In the genomic region with DNA sequence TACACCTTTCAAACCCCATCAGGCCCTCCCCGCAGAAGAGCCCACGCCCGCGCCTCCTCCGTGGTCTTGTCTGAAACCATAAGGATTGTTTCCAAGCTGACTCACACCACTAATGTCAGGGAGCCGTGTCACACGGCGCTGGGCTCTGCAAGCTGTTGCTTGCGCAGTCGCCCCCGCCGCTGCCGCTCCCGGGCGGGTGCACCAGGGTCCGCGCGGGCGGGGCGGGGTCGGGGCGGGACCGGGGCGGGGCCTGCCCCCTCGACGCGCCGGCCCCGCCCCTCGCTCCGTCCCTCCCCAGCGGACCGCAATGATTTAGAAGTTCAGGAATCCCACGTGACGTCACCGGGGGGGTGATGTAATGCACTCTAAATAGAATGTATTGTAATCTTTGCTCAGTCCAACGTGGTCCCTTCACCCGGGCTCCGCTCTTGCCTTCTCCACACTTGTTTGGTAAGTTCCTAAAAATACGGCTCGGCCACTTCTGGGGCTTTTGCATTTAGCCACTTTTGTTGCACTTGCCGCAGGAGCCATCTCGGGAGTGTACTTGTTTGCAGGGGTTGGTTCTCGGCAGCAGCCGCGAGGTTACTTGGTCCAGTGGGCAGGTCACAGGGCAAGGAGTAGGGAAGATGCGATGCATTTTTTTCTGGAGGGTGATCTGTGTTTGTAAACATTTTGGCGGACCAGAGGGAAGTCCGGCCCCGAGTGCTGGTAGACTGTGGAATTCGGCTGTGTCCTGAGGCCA, we compare ENCODE assay signal across 8 cellular contexts. TPM values are rescaled to one million over a fixed set of nuclear protein-coding genes. Genes with fewer than 3 reads are reported as not detected.
DNase-seq lines count a peak whose midpoint lies in the region; ATAC-seq and TF ChIP-seq lines count a peak whose summit lies in the region.

No MANE protein-coding gene starts in this region.

- ATAC-seq in GM21360 (IDR thresholded peaks at IDR 0.05; ENCODE audit: unreplicated experiment) (peak; percentile 43), GM18907 (IDR thresholded peaks at IDR 0.05; ENCODE audit: unreplicated experiment) (no peak)
- no peak for ATAC-seq in central memory CD8-positive, alpha-beta T cell (replicated peaks; ENCODE audit: extremely low read depth, poor library complexity, severe bottlenecking)

- no peaks in the 10 kb centered on the region for H3K36me3 ChIP-seq in WERI-Rb-1

- no peak overlapping the region for H3K27ac ChIP-seq in WERI-Rb-1
- peak overlapping the region in 15 of 21 experiments; percentile 4 to 83 (median 69) for H3K27ac ChIP-seq in skin epidermis

- peak; percentile 95 for DNase-seq in A172 (ENCODE audit: low spot score)
- peak; percentile 38 for DNase-seq in NCI-H2081 treated with DMSO at 0.1 percent for 48 hours (lab: John Stamatoyannopoulos, UW)
- peak; percentile 45 for DNase-seq in WERI-Rb-1
- peak; percentile 14 to 15 for DNase-seq in central memory CD8-positive, alpha-beta T cell (ENCODE audit: low spot score in 2 of 2)
- DNase-seq in inferior parietal cortex (ENCODE audit: extremely low spot score): peak; percentile 94

- TF ChIP-seq CTCF in WERI-Rb-1 (IDR thresholded peaks at IDR 0.05; ENCODE audit: low read depth, low read length): no peak

- peaks cover 31% of the 10 kb centered on the region for H3K4me1 Mint-ChIP-seq in central memory CD8-positive, alpha-beta T cell

- H3K36me3 Mint-ChIP-seq in central memory CD8-positive, alpha-beta T cell (ENCODE audit: insufficient read depth): peaks cover 2% of the 10 kb centered on the region

- peaks cover 91% of the 10 kb centered on the region for H3K27me3 Mint-ChIP-seq in central memory CD8-positive, alpha-beta T cell

- no peaks in the 10 kb centered on the region for H3K9me3 ChIP-seq in WERI-Rb-1 (ENCODE audit: severe bottlenecking)

- no peaks in the 10 kb centered on the region for H3K9me3 Mint-ChIP-seq in central memory CD8-positive, alpha-beta T cell

- H3K4me3 Mint-ChIP-seq in central memory CD8-positive, alpha-beta T cell: peak overlapping the region; percentile 82

- H3K27ac Mint-ChIP-seq in central memory CD8-positive, alpha-beta T cell (ENCODE audit: low read depth): peak overlapping the region; percentile 55

- H3K27me3 ChIP-seq in WERI-Rb-1 (ENCODE audit: insufficient read depth, low read depth, severe bottlenecking): peaks cover 79% of the 10 kb centered on the region

- H3K4me3 ChIP-seq in WERI-Rb-1 (ENCODE audit: low read depth, low read length) (peak overlapping the region; percentile 2), skin epidermis (peak overlapping the region; percentile 35 to 63 (median 47))

RNA-seq across cellular contexts. Expression of a gene that starts 3.2 kb away (rescaled TPM):
- total RNA-seq in A172 (2014; rRNA removed; shearing (Covaris generic)): 1.4 and 3.2 TPM in 2 replicates

Comparison
In these comparisons a context has a peak if more than half of its experiments do, and no peak if none do; other contexts are left out.
1. DNase-seq: peak in every context shown above with its lines; median percentile 95 in A172; 94 in inferior parietal cortex; 45 in WERI-Rb-1; 38 in NCI-H2081 treated with DMSO at 0.1 percent for 48 hours; 14 in central memory CD8-positive, alpha-beta T cell.